15 cellular contexts compared by ENCODE assay signal in genomic region chr12:92573104-92573503, GRCh38.
"Had no signal": no experiment of that assay in that cellular context is flagged by ENCODE, and none has a peak within 500 bp of the region (broad histone marks: within the 10 kb centered on the region; RNA-seq: fewer than 3 reads in every experiment).

No MANE protein-coding gene starts in this region.

- H3K36me3 ChIP-seq: esophagus muscularis mucosa, SJSA1, transverse colon had no signal

- H3K4me3 Mint-ChIP-seq: activated naive CD4-positive, alpha-beta T cell treated with anti-CD3 and anti-CD28 coated beads for 36 hours; activated T-helper 1 cell treated with anti-CD3 and anti-CD28 coated beads, Interleukin-12 subunit alpha, Interleukin-12 subunit beta, Interleukin-2, Interleukin-4 antibody, amounts not matched to agents 30 ng/mL and 10 ng/mL and 1 ng/mL, durations not matched to agents 14 hours and 24 hours and 36 hours; dendritic cell treated with granulocyte-macrophage colony-stimulating factor and Interleukin-4, amounts not matched to agents 40 ng/mL and 50 ng/mL, for 4 days; endodermal cell; immature natural killer cell had no signal

- H3K27ac Mint-ChIP-seq: activated naive CD4-positive, alpha-beta T cell treated with anti-CD3 and anti-CD28 coated beads for 36 hours; activated T-helper 1 cell treated with anti-CD3 and anti-CD28 coated beads, Interleukin-12 subunit alpha, Interleukin-12 subunit beta, Interleukin-2, Interleukin-4 antibody, amounts not matched to agents 30 ng/mL and 10 ng/mL and 1 ng/mL, durations not matched to agents 14 hours and 24 hours and 36 hours; dendritic cell treated with granulocyte-macrophage colony-stimulating factor and Interleukin-4, amounts not matched to agents 40 ng/mL and 50 ng/mL, for 4 days; endodermal cell had no signal

- H3K27me3 ChIP-seq: esophagus muscularis mucosa, SJSA1, transverse colon had no signal

- H3K4me1 Mint-ChIP-seq: immature natural killer cell had no signal

- H3K9me3 ChIP-seq: esophagus muscularis mucosa, SJSA1, transverse colon had no signal

- DNase-seq: activated CD4-positive, alpha-beta T cell treated with anti-CD3 and anti-CD28 coated beads for 48 hours; activated naive CD4-positive, alpha-beta T cell treated with anti-CD3 and anti-CD28 coated beads for 36 hours; cerebellar nuclear complex; endodermal cell; glutamatergic neuron; immature natural killer cell; mesenchymal stem cell; retina; T-helper 1 cell; transverse colon had no signal

- H3K27me3 Mint-ChIP-seq: dendritic cell treated with granulocyte-macrophage colony-stimulating factor and Interleukin-4, amounts not matched to agents 40 ng/mL and 50 ng/mL, for 4 days had no signal

- H3K36me3 Mint-ChIP-seq: immature natural killer cell had no signal

- H3K4me1 ChIP-seq: SJSA1 had no signal

- H3K9me3 Mint-ChIP-seq: activated T-helper 1 cell treated with anti-CD3 and anti-CD28 coated beads, Interleukin-12 subunit alpha, Interleukin-12 subunit beta, Interleukin-2, Interleukin-4 antibody, amounts not matched to agents 30 ng/mL and 10 ng/mL and 1 ng/mL, durations not matched to agents 14 hours and 24 hours and 36 hours; dendritic cell treated with granulocyte-macrophage colony-stimulating factor and Interleukin-4, amounts not matched to agents 40 ng/mL and 50 ng/mL, for 4 days; immature natural killer cell had no signal

- H3K4me3 ChIP-seq: esophagus muscularis mucosa, SJSA1, transverse colon had no signal

- H3K27ac ChIP-seq: esophagus muscularis mucosa, parathyroid adenoma, SJSA1, transverse colon had no signal
